ENCODE assay signal across 8 cellular contexts in the genomic region with DNA sequence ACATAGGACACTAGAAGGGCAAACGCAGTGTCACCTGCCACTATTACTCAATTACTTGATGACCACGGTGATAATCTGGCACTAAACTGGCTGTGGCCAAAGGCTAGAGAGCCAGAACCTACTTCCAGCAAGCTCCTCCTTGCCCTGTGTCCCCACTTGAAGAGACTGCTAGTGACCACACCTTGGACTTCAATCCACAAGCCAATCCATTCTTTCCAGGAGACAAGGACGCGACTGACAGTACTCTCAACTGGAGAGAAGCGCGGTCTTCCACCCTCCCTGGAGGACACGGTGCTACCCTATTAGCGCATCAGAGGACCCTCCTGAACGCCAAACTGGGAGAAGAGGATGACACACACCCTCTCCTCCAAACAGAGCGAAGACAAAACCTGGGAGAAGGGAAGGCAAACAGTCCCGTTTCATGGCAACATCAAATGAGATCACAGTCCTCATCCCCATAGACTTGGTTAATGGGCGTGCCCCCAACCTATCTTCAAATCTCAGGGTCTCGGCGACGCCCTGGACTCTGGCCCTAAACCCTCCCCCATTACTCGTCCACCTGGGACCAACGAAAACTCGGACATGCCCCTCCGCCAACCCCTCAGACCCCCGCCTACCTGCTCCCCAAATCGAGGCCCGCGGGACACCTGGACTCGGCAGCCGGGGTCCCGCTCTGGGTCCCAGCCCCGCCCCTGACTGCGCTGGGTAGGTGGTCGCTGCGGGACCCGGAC. TPM values are rescaled to one million over a fixed set of nuclear protein-coding genes. Genes with fewer than 3 reads are reported as not detected.
DNase-seq lines count a peak whose midpoint lies in the region; ATAC-seq and TF ChIP-seq lines count a peak whose summit lies in the region.

No MANE protein-coding gene starts in this region.

- H3K56ac ChIP-seq in mesendoderm (ENCODE audit: low read length) = peak overlapping the region; percentile 99

- no peak overlapping the region for H3K4ac ChIP-seq in mesendoderm (ENCODE audit: low read depth, low read length)

- H3K9ac ChIP-seq in mesendoderm (ENCODE audit: low read length) = peak overlapping the region; percentile 86

- DNase-seq in NCI-H1092 treated with DMSO at 0.1 percent for 48 hours (lab: John Stamatoyannopoulos, UW) (peak; percentile 7), NCI-H1092 (lab: John Stamatoyannopoulos, UW) (no peak), RPMI7951 (ENCODE audit: low read depth) (peak; percentile 27), dorsolateral prefrontal cortex (no peak), mesendoderm (peak; percentile 74), upper lobe of left lung (peak in 1 of 2 donors; percentile 59)
- no peak for DNase-seq in stimulated activated CD4-positive, alpha-beta T cell treated with anti-CD3 and anti-CD28 coated beads, Interleukin-1b, Interleukin-23, amount 100 ng/mL, for 48 hours

- H4K5ac ChIP-seq in mesendoderm (ENCODE audit: low read length) = no peak overlapping the region

- peak in 1 of 4 donors; percentile 14 for TF ChIP-seq POLR2A in upper lobe of left lung (IDR thresholded peaks at IDR 0.05)

- H2AK5ac ChIP-seq in mesendoderm (ENCODE audit: low read length) = no peak overlapping the region

- H3K4me3 ChIP-seq in dorsolateral prefrontal cortex (peak overlapping the region; percentile 64 to 100 (median 98)), mesendoderm (ENCODE audit: low read length) (peak overlapping the region; percentile 66), upper lobe of left lung (peak overlapping the region; percentile 81 to 100 (median 98))

- H3K23ac ChIP-seq in mesendoderm (ENCODE audit: low read length) = no peak overlapping the region

- peaks cover 13% of the 10 kb centered on the region for H3K79me1 ChIP-seq in mesendoderm (ENCODE audit: low read length)

- no peak for TF ChIP-seq CTCF in dorsolateral prefrontal cortex (IDR thresholded peaks at IDR 0.05 in 54 of 56, conservative IDR thresholded peaks at IDR 0.05 in 2 of 56; ENCODE audit: low read depth in 1 of 56, partially characterized antibody in 56 of 56)
- no peak for TF ChIP-seq CTCF in upper lobe of left lung (IDR thresholded peaks at IDR 0.05)

- H3K36me3 ChIP-seq in mesendoderm (ENCODE audit: control insufficient read depth, insufficient read depth, low read length) (peaks cover 1% of the 10 kb centered on the region), upper lobe of left lung (peaks cover 0 to 15% (median 13%) of the 10 kb centered on the region in 4 donors)

- intact Hi-C loops in dorsolateral prefrontal cortex (cut with DNase I) = loop anchor here in 1 of 2 donors (5.0 kb wide), 1 partner anchor 234 kb away; no protein-coding TSS in a partner anchor

- H3K27me3 ChIP-seq in dorsolateral prefrontal cortex = no peaks in the 10 kb centered on the region
- no peaks in the 10 kb centered on the region for H3K27me3 ChIP-seq in mesendoderm (ENCODE audit: insufficient read depth, low read length, poor library complexity)
- H3K27me3 ChIP-seq in upper lobe of left lung = no peaks in the 10 kb centered on the region

- H3K9me3 ChIP-seq in upper lobe of left lung = no peaks in the 10 kb centered on the region

- peak; percentile 5 for ATAC-seq in HG02981 (IDR thresholded peaks at IDR 0.05; ENCODE audit: unreplicated experiment)
- ATAC-seq in upper lobe of left lung (ENCODE audit: low FRiP score in 2 of 2) = peak; percentile 49 to 68

- H2BK120ac ChIP-seq in mesendoderm (ENCODE audit: low read depth, low read length) = no peak overlapping the region

- H3K4me1 ChIP-seq in mesendoderm (ENCODE audit: control insufficient read depth, low read depth, low read length) (peaks cover 8% of the 10 kb centered on the region), upper lobe of left lung (peaks cover 21 to 40% (median 28%) of the 10 kb centered on the region in 4 donors)

- WGBS in mesendoderm (ENCODE audit: extremely low coverage, insufficient coverage, low lambda C conversion rate) = no CpG with 5 or more reads among the region's 31 CpGs
- WGBS in upper lobe of left lung, 2 donors = 0% methylated on average over 18 to 20 of the region's 31 CpGs

- H3K79me2 ChIP-seq in mesendoderm (ENCODE audit: control insufficient read depth, insufficient read depth, low read length) = peaks cover 13% of the 10 kb centered on the region

- H2BK5ac ChIP-seq in mesendoderm (ENCODE audit: low read length) = peak overlapping the region; percentile 99

- TF ChIP-seq EP300 in upper lobe of left lung (IDR thresholded peaks at IDR 0.05) = no peak

- peak overlapping the region; percentile 70 for H3K4me2 ChIP-seq in mesendoderm (ENCODE audit: low read length)

- peak overlapping the region; percentile 43 for H3K18ac ChIP-seq in mesendoderm (ENCODE audit: low read length)

- no peak overlapping the region for H4K8ac ChIP-seq in mesendoderm (ENCODE audit: low read depth, low read length)

- H3K27ac ChIP-seq in dorsolateral prefrontal cortex (peak overlapping the region; percentile 95 to 100 (median 100)), mesendoderm (ENCODE audit: low read depth, low read length) (peak overlapping the region; percentile 34), upper lobe of left lung (peak overlapping the region; percentile 93 to 99 (median 97))

- no peak overlapping the region for H2BK15ac ChIP-seq in mesendoderm (replicated peaks; ENCODE audit: low read depth)

RNA-seq across cellular contexts. Expression of a gene that starts 0.5 kb away (rescaled TPM):
- total RNA-seq in RPMI7951 (2014; rRNA removed; shearing (Covaris generic)) = 9.4 and 11.3 TPM in 2 replicates
- total RNA-seq in dorsolateral prefrontal cortex (100 to 1,000 TPM in 109 of 120 experiments, 10 to 100 TPM in 11; 77.5 to 263 (median 146) TPM), upper lobe of left lung (100 to 1,000 TPM in 4 of 6 donors, 10 to 100 TPM in 2; 62.3 to 420 (median 103) TPM)
- 7.8 TPM for polyA plus RNA-seq in mesendoderm (2013, experiment 1 of 2)
- 7.5 TPM for polyA plus RNA-seq in mesendoderm (2013, experiment 2 of 2)

RNA-seq across cellular contexts. Expression of a gene that starts 30.3 kb away (rescaled TPM):
- total RNA-seq in RPMI7951 (2014; rRNA removed; shearing (Covaris generic)) = 0.24 and 0.29 TPM in 2 replicates
- total RNA-seq in dorsolateral prefrontal cortex (10 to 100 TPM in 57 of 120 experiments, 1 to 10 TPM in 63; 5.7 to 19.4 (median 9.9) TPM), upper lobe of left lung (1 to 10 TPM; 2.3 to 5.0 (median 3.4) TPM)
- 0.01 TPM for polyA plus RNA-seq in mesendoderm (2013, experiment 1 of 2)
- polyA plus RNA-seq in mesendoderm (2013, experiment 2 of 2) = 0.01 TPM

RNA-seq across cellular contexts. Expression of a gene that starts 44.6 kb away (rescaled TPM):
- total RNA-seq in RPMI7951 (2014; rRNA removed; shearing (Covaris generic)) = 140 TPM in 2 replicates
- total RNA-seq in dorsolateral prefrontal cortex (10 to 100 TPM; 32.0 to 91.6 (median 61.8) TPM), upper lobe of left lung (10 to 100 TPM; 22.2 to 58.1 (median 43.1) TPM)
- polyA plus RNA-seq in mesendoderm (2013, experiment 1 of 2) = 205 TPM
- polyA plus RNA-seq in mesendoderm (2013, experiment 2 of 2) = 208 TPM

Comparison
In these comparisons a context has a peak if more than half of its experiments do, and no peak if none do; other contexts are left out.
1. DNase-seq: peak in NCI-H1092 treated with DMSO at 0.1 percent for 48 hours (single experiment), RPMI7951 (single experiment) and mesendoderm (single experiment); none in NCI-H1092 (single experiment), dorsolateral prefrontal cortex (0 of 10) and stimulated activated CD4-positive, alpha-beta T cell treated with anti-CD3 and anti-CD28 coated beads, Interleukin-1b, Interleukin-23, amount 100 ng/mL, for 48 hours (single experiment).
2. H3K27ac ChIP-seq: peak in every context shown above with its lines; median percentile 100 in dorsolateral prefrontal cortex; 97 in upper lobe of left lung; 34 in mesendoderm.
3. Peak in every context shown above with its lines, with median percentiles within 50 percentile points of each other: H3K4me3 ChIP-seq.